ENCODE assay signal across 15 cellular contexts in the genomic region with DNA sequence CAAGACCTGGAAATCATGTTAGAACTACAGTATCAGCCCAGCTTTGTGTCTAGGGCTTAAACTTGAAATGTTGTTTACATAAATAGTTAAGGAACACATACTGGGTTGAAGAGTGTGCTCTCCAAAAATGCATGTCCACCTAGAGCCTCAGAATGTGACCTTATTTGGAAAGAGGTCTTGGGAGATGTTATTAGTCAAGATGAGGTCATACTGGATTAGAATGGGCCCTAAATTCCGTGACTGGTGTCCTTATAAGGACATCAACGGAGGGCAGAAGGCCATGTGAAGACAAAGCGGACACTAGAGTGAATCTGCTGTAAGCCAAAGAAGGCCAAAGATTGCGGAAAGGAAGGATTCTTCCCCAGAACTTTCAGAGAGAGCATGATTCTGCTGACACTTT.
DNase-seq lines count a peak whose midpoint lies in the region; ATAC-seq and TF ChIP-seq lines count a peak whose summit lies in the region.
"Had no signal": no experiment of that assay in that cellular context is flagged by ENCODE, and none has a peak within 500 bp of the region (broad histone marks: within the 10 kb centered on the region; RNA-seq: fewer than 3 reads in every experiment).

No MANE protein-coding gene starts in this region.

- H4K20me1 ChIP-seq in PC-9 (ENCODE audit: insufficient read depth): no peaks in the 10 kb centered on the region

- H3K27me3 Mint-ChIP-seq in activated CD4-positive, alpha-beta T cell treated with anti-CD3 and anti-CD28 coated beads for 36 hours: no peaks in the 10 kb centered on the region
- H3K27me3 Mint-ChIP-seq: CD4-positive, CD25-positive, alpha-beta regulatory T cell had no signal

- H3K4me2 ChIP-seq in PC-9: peak overlapping the region; percentile 25
- no peak overlapping the region for H3K4me2 ChIP-seq in neuronal stem cell (ENCODE audit: insufficient read depth, low read length, poor library complexity, severe bottlenecking)

- CTCF ChIA-PET in PC-9 (lab: Charles Lee): interaction anchor here (0.6 kb wide), 1 partner anchor 49 kb away, joined by 11 read pairs; no protein-coding TSS in a partner anchor
- CTCF ChIA-PET in activated CD4-positive, alpha-beta T cell treated with anti-CD3 and anti-CD28 coated beads for 36 hours (lab: Charles Lee): interaction anchor here (0.6 to 2.4 kb wide), 8 partner anchors 8 to 598 kb away, joined by 3 to 19 read pairs (median 4); no protein-coding TSS in a partner anchor

- no peaks in the 10 kb centered on the region for H3F3A ChIP-seq in PC-9 (ENCODE audit: insufficient read depth, low read depth)

- no peaks in the 10 kb centered on the region for H3K79me1 ChIP-seq in neuronal stem cell (ENCODE audit: low read depth, low read length)

- H3K18ac ChIP-seq in neuronal stem cell (ENCODE audit: low read length): no peak overlapping the region

- H4K8ac ChIP-seq in neuronal stem cell (ENCODE audit: low read depth, low read length): no peak overlapping the region

- H3K27ac Mint-ChIP-seq in activated CD4-positive, alpha-beta T cell treated with anti-CD3 and anti-CD28 coated beads for 36 hours: no peak overlapping the region
- H3K27ac Mint-ChIP-seq: activated T-helper 1 cell treated with anti-CD3 and anti-CD28 coated beads, Interleukin-12 subunit alpha, Interleukin-12 subunit beta, Interleukin-2, Interleukin-4 antibody, amounts not matched to agents 30 ng/mL and 10 ng/mL and 1 ng/mL, durations not matched to agents 14 hours and 24 hours and 36 hours; T-helper 1 cell treated with Interleukin-12 subunit alpha and Interleukin-12 subunit beta and Interleukin-4 antibody, amounts not matched to agents 30 μg/mL and 1 μg/mL, for 36 hours had no signal

- peaks cover 8% of the 10 kb centered on the region for H3K4me1 Mint-ChIP-seq in activated CD4-positive, alpha-beta T cell treated with anti-CD3 and anti-CD28 coated beads for 36 hours

- H3K14ac ChIP-seq in neuronal stem cell (ENCODE audit: low read length): no peak overlapping the region

- POLR2A ChIA-PET in PC-9 (lab: Charles Lee; ENCODE audit: unreplicated experiment): no interaction called here
- POLR2A ChIA-PET in activated CD4-positive, alpha-beta T cell treated with anti-CD3 and anti-CD28 coated beads for 36 hours (lab: Charles Lee): no interaction called here

- H3K9me2 ChIP-seq in PC-9 (ENCODE audit: insufficient read depth): no peaks in the 10 kb centered on the region

- H3K79me2 ChIP-seq in PC-9 (ENCODE audit: low read depth): no peaks in the 10 kb centered on the region

- H3K23ac ChIP-seq in neuronal stem cell (ENCODE audit: low read depth, low read length, poor library complexity): no peak overlapping the region

- no peak overlapping the region for H2AK5ac ChIP-seq in neuronal stem cell (ENCODE audit: low read depth, low read length)

- DNase-seq in GM03348 (ENCODE audit: low spot score) (peak; percentile 9), PC-9 (peak in 1 of 2 experiments; percentile 69), epithelial cell of esophagus (ENCODE audit: low read depth) (peak; percentile 20), neuronal stem cell (ENCODE audit: low spot score) (no peak)
- DNase-seq in stimulated activated CD4-positive, alpha-beta T cell treated with anti-CD3 and anti-CD28 coated beads, Interleukin-4, amount 100 ng/mL, for 4 hours: no peak
- no peak for DNase-seq in activated CD4-positive, alpha-beta T cell treated with anti-CD3 and anti-CD28 coated beads for 36 hours
- DNase-seq: activated CD4-positive, alpha-beta T cell treated with anti-CD3 and anti-CD28 coated beads, Interleukin-2, amount 50 U/mL, for 4 hours had no signal

- no peak overlapping the region for H2BK15ac ChIP-seq in neuronal stem cell (ENCODE audit: low read length)

- no peak overlapping the region for H2BK5ac ChIP-seq in neuronal stem cell (ENCODE audit: low read length)

- H2BK12ac ChIP-seq in neuronal stem cell (ENCODE audit: low read length): no peak overlapping the region

- H3K9me3 ChIP-seq in PC-9 (ENCODE audit: insufficient read depth, low read depth): no peaks in the 10 kb centered on the region
- H3K9me3 ChIP-seq in neuronal stem cell (replicated peaks in 1 of 2; ENCODE audit: control insufficient read depth in 2 of 2, insufficient read depth in 1 of 2, low read depth in 1 of 2, low read length in 2 of 2): no peaks in the 10 kb centered on the region
- H3K9me3 ChIP-seq: prostate gland had no signal

- ATAC-seq in HG03571 (IDR thresholded peaks at IDR 0.05; ENCODE audit: unreplicated experiment) (no peak), HG02981 (IDR thresholded peaks at IDR 0.05; ENCODE audit: unreplicated experiment) (no peak)
- ATAC-seq in activated CD4-positive, alpha-beta T cell treated with anti-CD3 and anti-CD28 coated beads for 36 hours: no peak

- no peak overlapping the region for H3K9ac ChIP-seq in neuronal stem cell (ENCODE audit: low read depth, low read length, poor library complexity)

- no peak overlapping the region; the same call in 1 of the 2 replicates for H2AFZ ChIP-seq in PC-9
- H2AFZ ChIP-seq in neuronal stem cell (ENCODE audit: low read length): peak overlapping the region; percentile 60

- no peaks in the 10 kb centered on the region for H3K9me3 Mint-ChIP-seq in activated CD4-positive, alpha-beta T cell treated with anti-CD3 and anti-CD28 coated beads for 36 hours (ENCODE audit: low read depth)
- H3K9me3 Mint-ChIP-seq: activated T-helper 1 cell treated with anti-CD3 and anti-CD28 coated beads, Interleukin-12 subunit alpha, Interleukin-12 subunit beta, Interleukin-2, Interleukin-4 antibody, amounts not matched to agents 30 ng/mL and 10 ng/mL and 1 ng/mL, durations not matched to agents 14 hours and 24 hours and 36 hours; CD4-positive, CD25-positive, alpha-beta regulatory T cell; T-helper 1 cell treated with Interleukin-12 subunit alpha and Interleukin-12 subunit beta and Interleukin-4 antibody, amounts not matched to agents 30 μg/mL and 1 μg/mL, for 36 hours had no signal

- no CpG with 5 or more reads among the region's 4 CpGs for WGBS in neuronal stem cell (ENCODE audit: extremely low coverage in 2 of 2, insufficient read length in 2 of 2, insufficient replicate concordance in 1 of 2), 2 donors

- TF ChIP-seq CTCF in PC-9 (conservative IDR thresholded peaks at IDR 0.05) (no peak), epithelial cell of esophagus (IDR thresholded peaks at IDR 0.05; ENCODE audit: insufficient read depth, low read depth, low read length, missing control alignments) (no peak)

- H3K36me3 ChIP-seq in PC-9 (ENCODE audit: low read depth) (no peaks in the 10 kb centered on the region), neuronal stem cell (replicated peaks in 1 of 2; ENCODE audit: control insufficient read depth in 2 of 2, insufficient read depth in 2 of 2, low read length in 2 of 2) (no peaks in the 10 kb centered on the region)
- H3K36me3 ChIP-seq: cardiac muscle cell, prostate gland had no signal

- intact Hi-C loops in PC-9 (cut with micrococcal nuclease; ENCODE audit: unreplicated experiment): no loop called here
- intact Hi-C loops in activated CD4-positive, alpha-beta T cell treated with anti-CD3 and anti-CD28 coated beads for 36 hours (cut with DNase I, micrococcal nuclease): loop anchor here in 1 of 2 experiments (1.0 kb wide), 1 partner anchor 496 kb away; no protein-coding TSS in a partner anchor

- peaks cover 17% of the 10 kb centered on the region for H3K4me1 ChIP-seq in PC-9 (replicated peaks; ENCODE audit: insufficient read depth)
- peaks cover 0 to 5% of the 10 kb centered on the region in 2 donors for H3K4me1 ChIP-seq in neuronal stem cell (ENCODE audit: control insufficient read depth in 2 of 2, insufficient read depth in 1 of 2, low read depth in 1 of 2, low read length in 2 of 2)
- H3K4me1 ChIP-seq: prostate gland had no signal

- no peak overlapping the region for H3K4ac ChIP-seq in neuronal stem cell (ENCODE audit: low read length)

- H3K27me3 ChIP-seq in PC-9 (ENCODE audit: insufficient read depth, low read depth): no peaks in the 10 kb centered on the region
- no peaks in the 10 kb centered on the region for H3K27me3 ChIP-seq in neuronal stem cell (ENCODE audit: control insufficient read depth in 3 of 3, insufficient read depth in 3 of 3, low read depth in 1 of 3, low read length in 3 of 3)
- H3K27me3 ChIP-seq: cardiac muscle cell had no signal

- peaks cover 1% of the 10 kb centered on the region for H3K36me3 Mint-ChIP-seq in activated CD4-positive, alpha-beta T cell treated with anti-CD3 and anti-CD28 coated beads for 36 hours (ENCODE audit: low read depth)
- H3K36me3 Mint-ChIP-seq: CD4-positive, CD25-positive, alpha-beta regulatory T cell had no signal

- BruUV-seq in PC-9 (replicated peaks; lab: Mats Ljungman, UMichigan): no TSS peak

- H4K91ac ChIP-seq in neuronal stem cell (ENCODE audit: low read depth, low read length, poor library complexity): no peak overlapping the region

- no peak overlapping the region for H2BK120ac ChIP-seq in neuronal stem cell (ENCODE audit: low read depth, low read length)

- H3K4me3 Mint-ChIP-seq in activated CD4-positive, alpha-beta T cell treated with anti-CD3 and anti-CD28 coated beads for 36 hours: no peak overlapping the region
- H3K4me3 Mint-ChIP-seq: activated T-helper 1 cell treated with anti-CD3 and anti-CD28 coated beads, Interleukin-12 subunit alpha, Interleukin-12 subunit beta, Interleukin-2, Interleukin-4 antibody, amounts not matched to agents 30 ng/mL and 10 ng/mL and 1 ng/mL, durations not matched to agents 14 hours and 24 hours and 36 hours; CD4-positive, CD25-positive, alpha-beta regulatory T cell; T-helper 1 cell treated with Interleukin-12 subunit alpha and Interleukin-12 subunit beta and Interleukin-4 antibody, amounts not matched to agents 30 μg/mL and 1 μg/mL, for 36 hours had no signal

- H3K27ac ChIP-seq in PC-9 (peak overlapping the region; percentile 89), neuronal stem cell (replicated peaks; ENCODE audit: low read length) (no peak overlapping the region)
- H3K27ac ChIP-seq: cardiac muscle cell had no signal

- H3K4me3 ChIP-seq in PC-9: no peak overlapping the region
- no peak overlapping the region for H3K4me3 ChIP-seq in epithelial cell of esophagus (ENCODE audit: low read length)
- no peak overlapping the region for H3K4me3 ChIP-seq in neuronal stem cell (ENCODE audit: low read length in 2 of 2)
- H3K4me3 ChIP-seq: cardiac muscle cell, lung, prostate gland had no signal

Comparison
In these comparisons a context has a peak if more than half of its experiments do, and no peak if none do; other contexts are left out.
1. DNase-seq: peak in GM03348 (single experiment) and epithelial cell of esophagus (single experiment); none in neuronal stem cell (single experiment), stimulated activated CD4-positive, alpha-beta T cell treated with anti-CD3 and anti-CD28 coated beads, Interleukin-4, amount 100 ng/mL, for 4 hours (0 of 2) and activated CD4-positive, alpha-beta T cell treated with anti-CD3 and anti-CD28 coated beads for 36 hours (single experiment).